In the genomic region with DNA sequence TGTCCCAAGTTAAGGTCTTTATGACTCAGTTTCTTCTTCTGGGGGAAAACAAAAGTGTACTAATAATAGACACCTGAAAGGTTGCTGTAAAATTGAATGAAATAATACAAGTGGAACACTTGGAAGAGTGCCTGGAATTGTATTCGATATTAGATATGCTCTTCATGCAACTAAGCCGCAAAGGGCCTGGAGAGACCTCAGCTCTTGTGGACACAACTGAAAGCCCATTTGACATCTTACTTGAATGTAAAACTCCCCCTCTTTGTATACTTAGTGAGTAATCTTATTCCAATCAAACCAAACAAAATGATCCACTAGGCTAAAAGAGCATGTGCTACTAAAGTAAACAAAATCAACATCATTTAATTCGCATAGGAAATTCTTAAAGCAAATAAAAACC, we compare ENCODE assay signal across 8 cellular contexts. TPM values are rescaled to one million over a fixed set of nuclear protein-coding genes. Genes with fewer than 3 reads are reported as not detected.
A peak's percentile ranks its signal among the peaks of the same experiment; 100 is the strongest.
DNase-seq lines count a peak whose midpoint lies in the region; ATAC-seq and TF ChIP-seq lines count a peak whose summit lies in the region.

No MANE protein-coding gene starts in this region.

- H3K27me3 ChIP-seq in suprapubic skin: peaks cover 8% of the 10 kb centered on the region

- peak overlapping the region; percentile 85 for H3K27ac ChIP-seq in VCaP
- no peak overlapping the region for H3K27ac ChIP-seq in suprapubic skin

- H3K9me3 Mint-ChIP-seq in activated T-cell treated with anti-CD3 and anti-CD28 coated beads, Interleukin-2, amount 50 U/mL, for 24 hours: no peaks in the 10 kb centered on the region
- H3K9me3 Mint-ChIP-seq in glutamatergic neuron (ENCODE audit: unreplicated experiment): peaks cover 6% of the 10 kb centered on the region

- no peak for TF ChIP-seq EP300 in suprapubic skin (IDR thresholded peaks at IDR 0.05)

- peak overlapping the region; percentile 92 for H3K27ac Mint-ChIP-seq in activated T-cell treated with anti-CD3 and anti-CD28 coated beads, Interleukin-2, amount 50 U/mL, for 24 hours
- H3K27ac Mint-ChIP-seq in glutamatergic neuron (ENCODE audit: unreplicated experiment): peak overlapping the region; percentile 4

- WGBS in suprapubic skin: 66% methylated on average over 3 of the region's 3 CpGs

- H3K9me3 ChIP-seq in suprapubic skin: no peaks in the 10 kb centered on the region

- no peaks in the 10 kb centered on the region for H3K36me3 ChIP-seq in suprapubic skin

- DNase-seq in activated T-cell treated with anti-CD3 and anti-CD28 coated beads, Interleukin-2, amount 50 U/mL, for 24 hours: no peak
- no peak for DNase-seq in activated T-cell treated with anti-CD3 and anti-CD28 coated beads, Interleukin-2, amount 50 U/mL, for 48 hours
- DNase-seq in glutamatergic neuron: no peak
- no peak for DNase-seq in suprapubic skin (ENCODE audit: low spot score in 2 of 2)
- no peak for DNase-seq in AG08396 (ENCODE audit: low spot score)

- no peak for TF ChIP-seq CTCF in VCaP (conservative IDR thresholded peaks at IDR 0.05)
- TF ChIP-seq CTCF in glutamatergic neuron (IDR thresholded peaks at IDR 0.05; ENCODE audit: partially characterized antibody, unreplicated experiment): no peak
- no peak for TF ChIP-seq CTCF in suprapubic skin (IDR thresholded peaks at IDR 0.05)

- H3K4me3 Mint-ChIP-seq in activated T-cell treated with anti-CD3 and anti-CD28 coated beads, Interleukin-2, amount 50 U/mL, for 24 hours: peak overlapping the region; percentile 89
- H3K4me3 Mint-ChIP-seq in glutamatergic neuron (ENCODE audit: unreplicated experiment): peak overlapping the region; percentile 91

- H3K4me1 Mint-ChIP-seq in activated T-cell treated with anti-CD3 and anti-CD28 coated beads, Interleukin-2, amount 50 U/mL, for 24 hours (ENCODE audit: low read depth): peaks cover 19% of the 10 kb centered on the region
- H3K4me1 Mint-ChIP-seq in glutamatergic neuron (ENCODE audit: low read depth, unreplicated experiment): peaks cover 9% of the 10 kb centered on the region

- no peak for ATAC-seq in HG03520 (IDR thresholded peaks at IDR 0.05; ENCODE audit: unreplicated experiment)
- ATAC-seq in GM21515 (IDR thresholded peaks at IDR 0.05; ENCODE audit: unreplicated experiment): no peak

- no peak for TF ChIP-seq POLR2A in suprapubic skin (IDR thresholded peaks at IDR 0.05)

- H3K27me3 Mint-ChIP-seq in activated T-cell treated with anti-CD3 and anti-CD28 coated beads, Interleukin-2, amount 50 U/mL, for 24 hours: no peaks in the 10 kb centered on the region
- peaks cover 3% of the 10 kb centered on the region for H3K27me3 Mint-ChIP-seq in glutamatergic neuron (ENCODE audit: unreplicated experiment)

- peak overlapping the region; percentile 68 for H3K4me3 ChIP-seq in suprapubic skin

- peaks cover 14% of the 10 kb centered on the region for H3K4me1 ChIP-seq in suprapubic skin

- peaks cover 11% of the 10 kb centered on the region for H3K36me3 Mint-ChIP-seq in activated T-cell treated with anti-CD3 and anti-CD28 coated beads, Interleukin-2, amount 50 U/mL, for 24 hours (ENCODE audit: low read depth)
- H3K36me3 Mint-ChIP-seq in glutamatergic neuron (ENCODE audit: unreplicated experiment): no peaks in the 10 kb centered on the region

RNA-seq across cellular contexts. Expression of a gene that starts 0.5 kb away (rescaled TPM):
- 8.1 TPM for total RNA-seq in glutamatergic neuron (ENCODE audit: unreplicated experiment)
- 1 to 10 TPM; 1.2 to 2.4 (median 1.9) TPM for total RNA-seq in suprapubic skin
